8 cellular contexts compared by ENCODE assay signal in genomic region chr17:38871247-38871991, GRCh38. TPM values are rescaled to one million over a fixed set of nuclear protein-coding genes. Genes with fewer than 3 reads are reported as not detected.
DNase-seq lines count a peak whose midpoint lies in the region; ATAC-seq and TF ChIP-seq lines count a peak whose summit lies in the region.

No MANE protein-coding gene starts in this region.

- peak overlapping the region; percentile 61; the same call in 1 of the 2 replicates for H3K9ac ChIP-seq in MM.1S (ENCODE audit: low read length)

- H3K4me3 Mint-ChIP-seq in mesothelial cell of epicardium = peak overlapping the region; percentile 100

- peak overlapping the region; percentile 97 for H3K4me2 ChIP-seq in MM.1S (ENCODE audit: low read depth, low read length)

- H3K27me3 Mint-ChIP-seq in mesothelial cell of epicardium (ENCODE audit: low read depth) = no peaks in the 10 kb centered on the region

- peaks cover 38% of the 10 kb centered on the region for H3F3A ChIP-seq in MM.1S (ENCODE audit: insufficient read depth, low read length)

- TF ChIP-seq CTCF in MM.1S (IDR thresholded peaks at IDR 0.05; ENCODE audit: low read length) = peak; percentile 44
- no peak for TF ChIP-seq CTCF in mesothelial cell of epicardium (IDR thresholded peaks at IDR 0.05; ENCODE audit: unreplicated experiment)

- no peaks in the 10 kb centered on the region for H3K9me3 Mint-ChIP-seq in mesothelial cell of epicardium

- no peaks in the 10 kb centered on the region for H4K20me1 ChIP-seq in MM.1S (ENCODE audit: insufficient read depth, low read length)

- H3K27me3 ChIP-seq in MM.1S (replicated peaks; ENCODE audit: insufficient read depth, low read length) = no peaks in the 10 kb centered on the region
- peaks cover 9% of the 10 kb centered on the region for H3K27me3 ChIP-seq in ectodermal cell (ENCODE audit: control insufficient read depth, insufficient read depth, low read length, poor library complexity, severe bottlenecking)

- DNase-seq in EH (ENCODE audit: low read depth) (peak; percentile 84), MM.1S (peak; percentile 81), mesothelial cell of epicardium (ENCODE audit: low spot score in 2 of 2, unreplicated experiment in 2 of 2) (no peak), NCI-H1694 (lab: John Stamatoyannopoulos, UW) (no peak)
- DNase-seq in activated CD4-positive, alpha-beta T cell treated with anti-CD3 and anti-CD28 coated beads for 48 hours = peak; percentile 87
- peak; percentile 84 for DNase-seq in stimulated activated CD8-positive, alpha-beta memory T cell treated with anti-CD3 and anti-CD28 coated beads, Interleukin-4, amount 100 ng/mL, for 48 hours

- peaks cover 59% of the 10 kb centered on the region for H3K4me1 Mint-ChIP-seq in mesothelial cell of epicardium

- peak overlapping the region; percentile 89 for H3K27ac Mint-ChIP-seq in mesothelial cell of epicardium

- H3K4me1 ChIP-seq in MM.1S (ENCODE audit: low read length) (peaks cover 11% of the 10 kb centered on the region), ectodermal cell (ENCODE audit: control insufficient read depth, insufficient read depth, low read length) (peaks cover 23% of the 10 kb centered on the region)

- peak overlapping the region; percentile 48; the same call in 1 of the 2 replicates for H3K27ac ChIP-seq in MM.1S (ENCODE audit: low read length)
- no peak overlapping the region for H3K27ac ChIP-seq in ectodermal cell (ENCODE audit: insufficient read depth, low read depth, low read length, poor library complexity, severe bottlenecking)

- 36 to 38% methylated on average over 11 of the region's 11 CpGs for WGBS in ectodermal cell, 2 experiments

- H3K36me3 ChIP-seq in MM.1S (replicated peaks; ENCODE audit: insufficient read depth, low read length) (no peaks in the 10 kb centered on the region), ectodermal cell (ENCODE audit: control insufficient read depth, insufficient read depth, low read length) (no peaks in the 10 kb centered on the region)

- peak overlapping the region; percentile 99 for H3K4me3 ChIP-seq in MM.1S (ENCODE audit: low read length)
- peak overlapping the region; percentile 91 for H3K4me3 ChIP-seq in ectodermal cell (ENCODE audit: insufficient read depth, low read depth, low read length)

- no peaks in the 10 kb centered on the region for H3K36me3 Mint-ChIP-seq in mesothelial cell of epicardium

- H3K79me2 ChIP-seq in MM.1S (ENCODE audit: low read length) = peaks cover 61% of the 10 kb centered on the region

- H3K9me2 ChIP-seq in MM.1S (replicated peaks; ENCODE audit: insufficient read depth, low read length) = no peaks in the 10 kb centered on the region

- ATAC-seq in HG02840 (IDR thresholded peaks at IDR 0.05; ENCODE audit: low FRiP score, unreplicated experiment) = no peak

- H3K9me3 ChIP-seq in MM.1S (replicated peaks; ENCODE audit: insufficient read depth, low read length) = no peaks in the 10 kb centered on the region
- H3K9me3 ChIP-seq in ectodermal cell (ENCODE audit: control insufficient read depth, low read length) = no peaks in the 10 kb centered on the region

- peak overlapping the region; percentile 34; the same call in 1 of the 2 replicates for H2AFZ ChIP-seq in MM.1S (ENCODE audit: low read length)

RNA-seq across cellular contexts. Expression of gene LASP1, which starts 1.6 kb away (rescaled TPM):
- 126 TPM for polyA plus RNA-seq in ectodermal cell (2013, experiment 1 of 4)
- polyA plus RNA-seq in ectodermal cell (2013, experiment 2 of 4) = 128 TPM
- 90.1 TPM for polyA plus RNA-seq in ectodermal cell (2013, experiment 3 of 4)
- polyA plus RNA-seq in ectodermal cell (2013, experiment 4 of 4) = 101 TPM
- 144 to 152 TPM (median 146 TPM) in 3 replicates for total RNA-seq in mesothelial cell of epicardium

RNA-seq across cellular contexts. Expression of gene RPL23, which starts 17.9 kb away (rescaled TPM):
- polyA plus RNA-seq in ectodermal cell (2013, experiment 1 of 4) = 2,565 TPM
- 2,389 TPM for polyA plus RNA-seq in ectodermal cell (2013, experiment 2 of 4)
- 2,415 TPM for polyA plus RNA-seq in ectodermal cell (2013, experiment 3 of 4)
- polyA plus RNA-seq in ectodermal cell (2013, experiment 4 of 4) = 2,794 TPM
- 1,597 to 1,708 TPM (median 1,659 TPM) in 3 replicates for total RNA-seq in mesothelial cell of epicardium

RNA-seq across cellular contexts. Expression of gene CWC25, which starts 46.3 kb away (rescaled TPM):
- polyA plus RNA-seq in ectodermal cell (2013, experiment 1 of 4) = 22.7 TPM
- 19.3 TPM for polyA plus RNA-seq in ectodermal cell (2013, experiment 2 of 4)
- 19.4 TPM for polyA plus RNA-seq in ectodermal cell (2013, experiment 3 of 4)
- polyA plus RNA-seq in ectodermal cell (2013, experiment 4 of 4) = 21.0 TPM
- 19.5 to 20.9 TPM (median 20.5 TPM) in 3 replicates for total RNA-seq in mesothelial cell of epicardium

Comparison
In these comparisons a context has a peak if more than half of its experiments do, and no peak if none do; other contexts are left out.
1. DNase-seq: peak in EH (single experiment), MM.1S (single experiment), activated CD4-positive, alpha-beta T cell treated with anti-CD3 and anti-CD28 coated beads for 48 hours (single experiment) and stimulated activated CD8-positive, alpha-beta memory T cell treated with anti-CD3 and anti-CD28 coated beads, Interleukin-4, amount 100 ng/mL, for 48 hours (single experiment); none in mesothelial cell of epicardium (0 of 2) and NCI-H1694 (single experiment).